8 cellular contexts compared by ENCODE assay signal in genomic region chr4:151014521-151015457, GRCh38. TPM values are rescaled to one million over a fixed set of nuclear protein-coding genes. Genes with fewer than 3 reads are reported as not detected.
DNase-seq lines count a peak whose midpoint lies in the region; ATAC-seq and TF ChIP-seq lines count a peak whose summit lies in the region.

A gene with protein sequence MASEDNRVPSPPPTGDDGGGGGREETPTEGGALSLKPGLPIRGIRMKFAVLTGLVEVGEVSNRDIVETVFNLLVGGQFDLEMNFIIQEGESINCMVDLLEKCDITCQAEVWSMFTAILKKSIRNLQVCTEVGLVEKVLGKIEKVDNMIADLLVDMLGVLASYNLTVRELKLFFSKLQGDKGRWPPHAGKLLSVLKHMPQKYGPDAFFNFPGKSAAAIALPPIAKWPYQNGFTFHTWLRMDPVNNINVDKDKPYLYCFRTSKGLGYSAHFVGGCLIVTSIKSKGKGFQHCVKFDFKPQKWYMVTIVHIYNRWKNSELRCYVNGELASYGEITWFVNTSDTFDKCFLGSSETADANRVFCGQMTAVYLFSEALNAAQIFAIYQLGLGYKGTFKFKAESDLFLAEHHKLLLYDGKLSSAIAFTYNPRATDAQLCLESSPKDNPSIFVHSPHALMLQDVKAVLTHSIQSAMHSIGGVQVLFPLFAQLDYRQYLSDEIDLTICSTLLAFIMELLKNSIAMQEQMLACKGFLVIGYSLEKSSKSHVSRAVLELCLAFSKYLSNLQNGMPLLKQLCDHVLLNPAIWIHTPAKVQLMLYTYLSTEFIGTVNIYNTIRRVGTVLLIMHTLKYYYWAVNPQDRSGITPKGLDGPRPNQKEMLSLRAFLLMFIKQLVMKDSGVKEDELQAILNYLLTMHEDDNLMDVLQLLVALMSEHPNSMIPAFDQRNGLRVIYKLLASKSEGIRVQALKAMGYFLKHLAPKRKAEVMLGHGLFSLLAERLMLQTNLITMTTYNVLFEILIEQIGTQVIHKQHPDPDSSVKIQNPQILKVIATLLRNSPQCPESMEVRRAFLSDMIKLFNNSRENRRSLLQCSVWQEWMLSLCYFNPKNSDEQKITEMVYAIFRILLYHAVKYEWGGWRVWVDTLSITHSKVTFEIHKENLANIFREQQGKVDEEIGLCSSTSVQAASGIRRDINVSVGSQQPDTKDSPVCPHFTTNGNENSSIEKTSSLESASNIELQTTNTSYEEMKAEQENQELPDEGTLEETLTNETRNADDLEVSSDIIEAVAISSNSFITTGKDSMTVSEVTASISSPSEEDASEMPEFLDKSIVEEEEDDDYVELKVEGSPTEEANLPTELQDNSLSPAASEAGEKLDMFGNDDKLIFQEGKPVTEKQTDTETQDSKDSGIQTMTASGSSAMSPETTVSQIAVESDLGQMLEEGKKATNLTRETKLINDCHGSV (N-terminal part only) (minus strand): TSS chr4:151015284. CDS start chr4:151014642, 642 bp downstream.

- no peaks in the 10 kb centered on the region for H3K9me3 ChIP-seq in mammary epithelial cell (replicated peaks; ENCODE audit: insufficient read depth, low read length)

- no peaks in the 10 kb centered on the region for H4K20me1 ChIP-seq in mammary epithelial cell (ENCODE audit: insufficient read depth, low read length)

- ATAC-seq in GM18867 (IDR thresholded peaks at IDR 0.05; ENCODE audit: unreplicated experiment) (peak; percentile 71), HG03108 (IDR thresholded peaks at IDR 0.05; ENCODE audit: unreplicated experiment) (peak; percentile 53)

- CTCF ChIA-PET in mammary epithelial cell (lab: Charles Lee; ENCODE audit: low non-redundant PET): interaction anchor here (0.6 to 0.7 kb wide), 2 partner anchors 11 to 29 kb away, joined by 3 to 5 read pairs; no protein-coding TSS in a partner anchor

- peaks cover 51% of the 10 kb centered on the region for H3K79me2 ChIP-seq in mammary epithelial cell (ENCODE audit: insufficient read depth, low read length)

- peak within 1 kb of the TSS; percentile 91 for H3K4me2 ChIP-seq in mammary epithelial cell (ENCODE audit: insufficient read depth, low read depth, low read length)

- H3K4me1 Mint-ChIP-seq in immature natural killer cell: peaks cover 39 to 44% of the 10 kb centered on the region in 2 donors

- H3K4me3 ChIP-seq in WI38 (ENCODE audit: low read depth, low read length) (peak within 1 kb of the TSS; percentile 88), mammary epithelial cell (replicated peaks in 1 of 3; ENCODE audit: insufficient read depth in 1 of 3, low read depth in 2 of 3, low read length in 3 of 3) (peak within 1 kb of the TSS; percentile 74 to 99 (median 77))

- H3K36me3 Mint-ChIP-seq in immature natural killer cell: no peaks in the 10 kb centered on the region

- peak within 1 kb of the TSS; percentile 92 for H3K27ac ChIP-seq in mammary epithelial cell (ENCODE audit: insufficient read depth, low read depth, low read length)

- no peaks in the 10 kb centered on the region for H3K36me3 ChIP-seq in mammary epithelial cell (ENCODE audit: insufficient read depth, low read length)

- peaks cover 0 to 11% (median 4%) of the 10 kb centered on the region in 3 donors for H3K27me3 Mint-ChIP-seq in immature natural killer cell (ENCODE audit: low read depth in 3 of 3)

- in situ Hi-C loops in mammary epithelial cell (cut with MboI; ENCODE audit: low sequenced_read_pairs in 2 of 2): no loop called here

- DNase-seq in A172 (ENCODE audit: low spot score) (peak; percentile 68), NCI-H2196 treated with DMSO at 0.1 percent for 48 hours (lab: John Stamatoyannopoulos, UW; ENCODE audit: unreplicated experiment) (peak; percentile 59), mammary epithelial cell (peak; percentile 89), immature natural killer cell (peak; percentile 80 to 83 (median 82)), smooth muscle cell of the brain vasculature (ENCODE audit: low read depth, low spot score) (peak; percentile 3)

- peaks cover 15% of the 10 kb centered on the region for H3K4me1 ChIP-seq in mammary epithelial cell (ENCODE audit: insufficient read depth, low read length)

- peak within 1 kb of the TSS; percentile 92 for H3K9ac ChIP-seq in mammary epithelial cell (ENCODE audit: insufficient read depth, low read length)

- H3K27me3 ChIP-seq in mammary epithelial cell (ENCODE audit: insufficient read depth, low read length): no peaks in the 10 kb centered on the region

- 4% methylated on average over 16 of the region's 37 CpGs for WGBS in mammary epithelial cell (ENCODE audit: low coverage, missing lambda C conversion rate)

- dilution Hi-C loops in mammary epithelial cell (cut with HindIII; ENCODE audit: low sequenced_read_pairs): no loop called here

- intact Hi-C loops in mammary epithelial cell (cut with micrococcal nuclease): loop anchor here (1.0 kb wide), 1 partner anchor 85 kb away; the partner anchor contains the start of gene RPS3A

- TF ChIP-seq CTCF in WI38 (IDR thresholded peaks at IDR 0.05; ENCODE audit: low read depth, low read length) (no peak), mammary epithelial cell (conservative IDR thresholded peaks at IDR 0.05 in 1 of 2, IDR thresholded peaks at IDR 0.05 in 1 of 2; ENCODE audit: extremely low read depth in 1 of 2, insufficient read depth in 1 of 2, low read depth in 1 of 2, low read length in 2 of 2) (no peak)

- peak within 1 kb of the TSS; percentile 95 to 99 (median 97) for H3K27ac Mint-ChIP-seq in immature natural killer cell

- peak within 1 kb of the TSS; percentile 92 for H2AFZ ChIP-seq in mammary epithelial cell (ENCODE audit: low read depth, low read length)

- no peaks in the 10 kb centered on the region for H3K9me3 Mint-ChIP-seq in immature natural killer cell

- peak within 1 kb of the TSS; percentile 98 to 100 (median 100) for H3K4me3 Mint-ChIP-seq in immature natural killer cell

- BruUV-seq in mammary epithelial cell (replicated peaks; lab: Mats Ljungman, UMichigan): TSS peak; percentile 79

RNA-seq across cellular contexts. Expression of the gene that starts here (rescaled TPM):
- total RNA-seq in A172 (2014; rRNA removed; shearing (Covaris generic)): 25.9 and 27.4 TPM in 2 replicates
- total RNA-seq in mammary epithelial cell: 100 to 1,000 TPM in 1 of 2 donors, 10 to 100 TPM in 1; 63.3 to 108 TPM
- polyA plus RNA-seq in mammary epithelial cell: 36.9 TPM
- 226 TPM for polyA minus RNA-seq in mammary epithelial cell
- 10 to 100 TPM; 18.1 to 25.3 (median 19.6) TPM for polyA plus RNA-seq in immature natural killer cell

Comparison
In these comparisons a context has a peak if more than half of its experiments do, and no peak if none do; other contexts are left out.
1. Peak in every context shown above with its lines: DNase-seq, ATAC-seq, H3K4me3 ChIP-seq and H3K27ac ChIP-seq.
2. DNase-seq: peak in every context shown above with its lines; median percentile 89 in mammary epithelial cell; 82 in immature natural killer cell; 68 in A172; 59 in NCI-H2196 treated with DMSO at 0.1 percent for 48 hours; 3 in smooth muscle cell of the brain vasculature.